In genomic region chr10:17009228-17009700, GRCh38 we compare ENCODE assay signal across 12 cellular contexts.
DNase-seq lines count a peak whose midpoint lies in the region; ATAC-seq, FAIRE-seq and TF ChIP-seq lines count a peak whose summit lies in the region.
"Had no signal": no experiment of that assay in that cellular context is flagged by ENCODE, and none has a peak within 500 bp of the region (broad histone marks: within the 10 kb centered on the region; RNA-seq: fewer than 3 reads in every experiment).

No MANE protein-coding gene starts in this region.

- H4K20me1 ChIP-seq in astrocyte (ENCODE audit: insufficient read depth, low read length), result no peaks in the 10 kb centered on the region
- H4K20me1 ChIP-seq: BLaER1 treated with 17β-estradiol and CSF1 and Interleukin-3, amounts not matched to agents 10 nM and 100 nM had no signal

- H3K27ac ChIP-seq in astrocyte (ENCODE audit: low read depth, low read length), result peak overlapping the region; percentile 56
- H3K27ac ChIP-seq in heart right ventricle, result peak overlapping the region; percentile 15 to 81 (median 73)
- H3K27ac ChIP-seq: BLaER1 treated with 17β-estradiol and CSF1 and Interleukin-3, amounts not matched to agents 10 nM and 100 nM had no signal

- H3K4me1 Mint-ChIP-seq in astrocyte (ENCODE audit: low read depth, unreplicated experiment), result peaks cover 57% of the 10 kb centered on the region

- intact Hi-C loops in heart right ventricle (cut with DNase I) (loop anchor here in 4 of 10 donors (5.0 to 10.0 kb wide), 3 partner anchors 216 to 223 kb away; partner anchors contain the start of gene VIM (in 3 of the 4)), sciatic nerve (cut with DNase I) (loop anchor here (5.0 kb wide), 1 partner anchor 57 kb away; no protein-coding TSS in a partner anchor)

- H3K27me3 ChIP-seq in astrocyte (ENCODE audit: insufficient read depth, low read length) (no peaks in the 10 kb centered on the region), heart right ventricle (no peaks in the 10 kb centered on the region)
- H3K27me3 ChIP-seq: BLaER1 treated with 17β-estradiol and CSF1 and Interleukin-3, amounts not matched to agents 10 nM and 100 nM had no signal

- H3K9me3 ChIP-seq in astrocyte (ENCODE audit: insufficient read depth, low read depth, low read length), result no peaks in the 10 kb centered on the region
- H3K9me3 ChIP-seq in heart right ventricle, result peaks cover 0 to 8% (median 0%) of the 10 kb centered on the region in 11 donors

- H3K4me3 ChIP-seq in astrocyte (ENCODE audit: insufficient read depth, low read depth, low read length), result no peak overlapping the region
- H3K4me3 ChIP-seq in heart right ventricle, result no peak overlapping the region
- H3K4me3 ChIP-seq: BLaER1 treated with 17β-estradiol and CSF1 and Interleukin-3, amounts not matched to agents 10 nM and 100 nM had no signal

- H3K36me3 ChIP-seq in astrocyte (ENCODE audit: insufficient read depth, low read length), result no peaks in the 10 kb centered on the region
- no peaks in the 10 kb centered on the region for H3K36me3 ChIP-seq in heart right ventricle
- H3K36me3 ChIP-seq: BLaER1 treated with 17β-estradiol and CSF1 and Interleukin-3, amounts not matched to agents 10 nM and 100 nM had no signal

- TF ChIP-seq CTCF in astrocyte (IDR thresholded peaks at IDR 0.05; ENCODE audit: insufficient read depth, low read depth, low read length) (no peak), heart right ventricle (IDR thresholded peaks at IDR 0.05) (no peak)

- H3K9me3 Mint-ChIP-seq in astrocyte (ENCODE audit: unreplicated experiment), result peaks cover 11% of the 10 kb centered on the region

- H3K27ac Mint-ChIP-seq in astrocyte (ENCODE audit: unreplicated experiment), result peak overlapping the region; percentile 96
- H3K27ac Mint-ChIP-seq: T-helper 2 cell treated with Interferon-gamma antibody and Interleukin-4, amounts not matched to agents 5 μg/mL and 100 μg/mL, for 36 hours had no signal

- no peaks in the 10 kb centered on the region for H3K27me3 Mint-ChIP-seq in astrocyte (ENCODE audit: low read depth, unreplicated experiment)

- DNase-seq in Daoy (ENCODE audit: low read depth) (peak; percentile 81), astrocyte (ENCODE audit: low read depth) (peak; percentile 72), heart right ventricle (no peak), sciatic nerve (ENCODE audit: low spot score) (no peak), UCSD-AML1 (lab: John Stamatoyannopoulos, UW; ENCODE audit: unreplicated experiment) (no peak), hepatic stellate cell (ENCODE audit: low spot score) (no peak)
- DNase-seq: activated T-cell treated with anti-CD3 and anti-CD28 coated beads, Interleukin-2, amount 50 U/mL, for 4 hours; Karpas-422 had no signal

- peak; percentile 88 for FAIRE-seq in astrocyte (lab: Jason Lieb, UNC)

- H3K4me2 ChIP-seq in astrocyte (ENCODE audit: low read length), result peak overlapping the region; percentile 26

- H2AFZ ChIP-seq in astrocyte (ENCODE audit: low read depth, low read length), result no peak overlapping the region

- H3K4me3 Mint-ChIP-seq in astrocyte (ENCODE audit: unreplicated experiment), result no peak overlapping the region
- H3K4me3 Mint-ChIP-seq: activated T-cell treated with anti-CD3 and anti-CD28 coated beads, Interleukin-2, amount 50 U/mL, for 4 hours; T-helper 2 cell treated with Interferon-gamma antibody and Interleukin-4, amounts not matched to agents 5 μg/mL and 100 μg/mL, for 36 hours had no signal

- no peaks in the 10 kb centered on the region for H3K79me2 ChIP-seq in astrocyte (ENCODE audit: insufficient read depth, low read length)

- ATAC-seq in heart right ventricle, result peak; percentile 20 to 68 (median 54)
- peak; percentile 84 for ATAC-seq in sciatic nerve
- no peak for ATAC-seq in GM19023 (IDR thresholded peaks at IDR 0.05; ENCODE audit: unreplicated experiment)
- no peak for ATAC-seq in HG03135 (IDR thresholded peaks at IDR 0.05; ENCODE audit: unreplicated experiment)
- ATAC-seq: activated T-cell treated with anti-CD3 and anti-CD28 coated beads, Interleukin-2, amount 50 U/mL, for 4 hours had no signal

- H3K9ac ChIP-seq in astrocyte (ENCODE audit: low read length), result peak overlapping the region; percentile 30
- H3K9ac ChIP-seq: BLaER1 treated with 17β-estradiol and CSF1 and Interleukin-3, amounts not matched to agents 10 nM and 100 nM had no signal

- H3K4me1 ChIP-seq in astrocyte (ENCODE audit: insufficient read depth, low read length) (peaks cover 43% of the 10 kb centered on the region), heart right ventricle (peaks cover 22 to 69% (median 37%) of the 10 kb centered on the region in 9 donors)

- WGBS in heart right ventricle, 2 donors, result 50 to 52% methylated on average over 3 of the region's 3 CpGs

- H3K36me3 Mint-ChIP-seq in astrocyte (ENCODE audit: low read depth, unreplicated experiment), result peaks cover 8% of the 10 kb centered on the region

Comparison
In these comparisons a context has a peak if more than half of its experiments do, and no peak if none do; other contexts are left out.
1. DNase-seq: peak in Daoy (single experiment) and astrocyte (single experiment); none in heart right ventricle (0 of 2), sciatic nerve (single experiment), UCSD-AML1 (single experiment) and hepatic stellate cell (single experiment).
2. ATAC-seq: peak in heart right ventricle (8 of 8) and sciatic nerve (single experiment); none in GM19023 (single experiment) and HG03135 (single experiment).